ENCODE assay signal across 11 cellular contexts in genomic region chr15:51516291-51516690, GRCh38.
"Had no signal": no experiment of that assay in that cellular context is flagged by ENCODE, and none has a peak within 500 bp of the region (broad histone marks: within the 10 kb centered on the region; RNA-seq: fewer than 3 reads in every experiment).

No MANE protein-coding gene starts in this region.

- H3K27ac ChIP-seq: GM23248, HL-60 had no signal

- H3K27ac Mint-ChIP-seq: HFFc6, IgD-negative memory B cell had no signal

- DNase-seq: GM23248, GOT3, H7, HFFc6, KG1 had no signal

- H3K9ac ChIP-seq: GM23248 had no signal

- H3K4me3 Mint-ChIP-seq: HFFc6, IgD-negative memory B cell had no signal

- H3K27me3 Mint-ChIP-seq: IgD-negative memory B cell had no signal

- FAIRE-seq: HepG2, K562 had no signal

- H3K4me1 ChIP-seq: HAP-1 had no signal

- ATAC-seq: HCT116, HepG2, K562 had no signal

- H3K4me3 ChIP-seq: GM23248, HAP-1, K562 had no signal

- H3K4me1 Mint-ChIP-seq: IgD-negative memory B cell had no signal

- H3K36me3 ChIP-seq: HAP-1 had no signal

- H2AFZ ChIP-seq: GM23248 had no signal

- H3K9me3 ChIP-seq: HAP-1 had no signal
